Comparison of ENCODE assay signal across 28 cellular contexts in the genomic region with DNA sequence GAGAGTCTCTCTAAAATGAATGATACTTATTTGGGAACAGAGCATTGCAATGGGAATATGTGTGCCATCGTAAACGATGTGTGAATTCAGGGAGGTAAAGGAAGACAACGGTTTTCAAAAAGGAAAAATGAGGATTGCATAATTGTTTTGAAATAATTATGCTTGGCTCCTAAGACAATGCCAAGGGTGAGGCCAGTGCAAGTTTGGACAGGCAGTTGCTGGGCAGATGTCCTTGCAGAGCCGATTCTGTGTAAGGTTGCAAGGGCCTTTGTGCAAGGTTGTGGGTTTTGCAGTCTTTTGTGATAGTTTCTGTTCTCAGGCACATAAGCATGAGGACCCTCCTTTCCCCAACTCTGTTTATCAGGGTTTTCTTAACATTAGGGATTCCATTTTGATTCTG.
"Had no signal": no experiment of that assay in that cellular context is flagged by ENCODE, and none has a peak within 500 bp of the region (broad histone marks: within the 10 kb centered on the region; RNA-seq: fewer than 3 reads in every experiment).

No MANE protein-coding gene starts in this region.

- DNase-seq: occipital lobe; ovary; posterior cingulate gyrus; psoas muscle; right cardiac atrium; right lobe of liver; sigmoid colon; small intestine; stimulated activated CD4-positive, alpha-beta T cell treated with anti-CD3 and anti-CD28 coated beads, Interleukin-15, amount 100 ng/mL, for 24 hours; stimulated activated CD4-positive, alpha-beta T cell treated with anti-CD3 and anti-CD28 coated beads, Interleukin-2, amount 100 ng/mL, for 24 hours; stimulated activated CD4-positive, alpha-beta T cell treated with anti-CD3 and anti-CD28 coated beads, Interleukin-2, amount 100 ng/mL, for 48 hours; stimulated activated CD4-positive, alpha-beta T cell treated with anti-CD3 and anti-CD28 coated beads, Interleukin-4, amount 100 ng/mL, for 24 hours; stimulated activated naive B cell treated with anti-CD40 and anti-IgM and Interleukin-4, amounts not matched to agents 10 μg/mL and 1 μg/mL and 100 μg/mL, for 72 hours; stimulated activated naive CD4-positive, alpha-beta T cell treated with Interleukin-2 at 50 U/mL for 16 hours; stomach; thyroid gland; trophoblast cell; upper lobe of left lung had no signal

- H3K4me3 ChIP-seq: neural progenitor cell, ovary, psoas muscle, right lobe of liver, sigmoid colon, stomach, thoracic aorta, thyroid gland, tibial nerve, upper lobe of left lung, vagina had no signal

- H3K4me1 Mint-ChIP-seq: nephron; stimulated activated effector memory CD8-positive, alpha-beta T cell treated with anti-CD3 and anti-CD28 coated beads, Interleukin-12 subunit alpha, Interleukin-12 subunit beta, amount 100 ng/mL, for 72 hours; stimulated activated naive B cell treated with anti-CD40 and anti-IgM and Interleukin-4, amounts not matched to agents 10 μg/mL and 1 μg/mL and 100 μg/mL, for 72 hours had no signal

- H3K27ac ChIP-seq: neural progenitor cell, ovary, parathyroid adenoma, psoas muscle, right lobe of liver, sigmoid colon, stomach, thoracic aorta, thyroid gland, tibial nerve, upper lobe of left lung, vagina had no signal

- FAIRE-seq: small intestine, urothelium cell line had no signal

- H3K36me3 ChIP-seq: neural progenitor cell, ovary, right lobe of liver, sigmoid colon, stomach, thoracic aorta, thyroid gland, tibial nerve, upper lobe of left lung, vagina had no signal

- H3K27me3 Mint-ChIP-seq: progenitor cell of endocrine pancreas; stimulated activated naive B cell treated with anti-CD40 and anti-IgM and Interleukin-4, amounts not matched to agents 10 μg/mL and 1 μg/mL and 100 μg/mL, for 72 hours; stimulated activated naive CD8-positive, alpha-beta T cell treated with anti-CD3 and anti-CD28 coated beads, Interleukin-15, Interleukin-2, amounts not matched to agents 100 ng/mL and 50 ng/mL, for 24 hours had no signal

- H3K9ac ChIP-seq: neural progenitor cell, parathyroid adenoma had no signal

- H3K9me3 ChIP-seq: right lobe of liver, thyroid gland had no signal

- ATAC-seq: psoas muscle; right cardiac atrium; stimulated activated effector memory CD8-positive, alpha-beta T cell treated with anti-CD3 and anti-CD28 coated beads, Interleukin-12 subunit alpha, Interleukin-12 subunit beta, amount 100 ng/mL, for 72 hours; stimulated activated naive B cell treated with anti-CD40 and anti-IgM and Interleukin-4, amounts not matched to agents 10 μg/mL and 1 μg/mL and 100 μg/mL, for 72 hours had no signal

- H3K27ac Mint-ChIP-seq: nephron; neural progenitor cell; progenitor cell of endocrine pancreas; stimulated activated effector memory CD8-positive, alpha-beta T cell treated with anti-CD3 and anti-CD28 coated beads, Interleukin-12 subunit alpha, Interleukin-12 subunit beta, amount 100 ng/mL, for 72 hours; stimulated activated naive B cell treated with anti-CD40 and anti-IgM and Interleukin-4, amounts not matched to agents 10 μg/mL and 1 μg/mL and 100 μg/mL, for 72 hours; stimulated activated naive CD8-positive, alpha-beta T cell treated with anti-CD3 and anti-CD28 coated beads, Interleukin-15, Interleukin-2, amounts not matched to agents 100 ng/mL and 50 ng/mL, for 24 hours had no signal

- H3K4me1 ChIP-seq: neural progenitor cell, parathyroid adenoma, psoas muscle, thyroid gland, upper lobe of left lung had no signal

- H3K27me3 ChIP-seq: neural progenitor cell, ovary, right lobe of liver, sigmoid colon, stomach, thyroid gland, tibial nerve, upper lobe of left lung, vagina had no signal

- H3K4me3 Mint-ChIP-seq: nephron; neural progenitor cell; stimulated activated effector memory CD8-positive, alpha-beta T cell treated with anti-CD3 and anti-CD28 coated beads, Interleukin-12 subunit alpha, Interleukin-12 subunit beta, amount 100 ng/mL, for 72 hours; stimulated activated naive B cell treated with anti-CD40 and anti-IgM and Interleukin-4, amounts not matched to agents 10 μg/mL and 1 μg/mL and 100 μg/mL, for 72 hours; stimulated activated naive CD8-positive, alpha-beta T cell treated with anti-CD3 and anti-CD28 coated beads, Interleukin-15, Interleukin-2, amounts not matched to agents 100 ng/mL and 50 ng/mL, for 24 hours had no signal

- H3K4me2 ChIP-seq: neural progenitor cell had no signal

- H3K79me2 ChIP-seq: parathyroid adenoma had no signal

- H3K36me3 Mint-ChIP-seq: stimulated activated effector memory CD8-positive, alpha-beta T cell treated with anti-CD3 and anti-CD28 coated beads, Interleukin-12 subunit alpha, Interleukin-12 subunit beta, amount 100 ng/mL, for 72 hours had no signal

- H2AFZ ChIP-seq: neural progenitor cell, parathyroid adenoma had no signal
